8 cellular contexts compared by ENCODE assay signal in genomic region chr19:21698215-21698614, GRCh38.
DNase-seq lines count a peak whose midpoint lies in the region; ATAC-seq, FAIRE-seq and TF ChIP-seq lines count a peak whose summit lies in the region.

No MANE protein-coding gene starts in this region.

- DNase-seq in ACHN (peak; percentile 4), HFF-Myc (ENCODE audit: extremely low read depth, low read depth) (peak; percentile 1), kidney (no peak), uterus (no peak), SW480 (ENCODE audit: low spot score) (no peak)
- DNase-seq in activated CD8-positive, alpha-beta T cell treated with anti-CD3 and anti-CD28 coated beads for 36 hours = no peak
- DNase-seq in activated CD4-positive, CD25-positive, alpha-beta regulatory T cell treated with anti-CD3 and anti-CD28 coated beads, Interleukin-2, amount 50 U/mL, for 72 hours = no peak

- H3K27me3 ChIP-seq in uterus = no peaks in the 10 kb centered on the region

- intact Hi-C loops in activated CD8-positive, alpha-beta T cell treated with anti-CD3 and anti-CD28 coated beads for 36 hours (cut with micrococcal nuclease) = loop anchor here (2.0 to 5.0 kb wide), 2 partner anchors 216 to 493 kb away; no protein-coding TSS in a partner anchor
- intact Hi-C loops in kidney (cut with DNase I) (no loop called here), uterus (cut with DNase I; ENCODE audit: low total_unique reads) (no loop called here)

- in situ Hi-C loops in ACHN (cut with HindIII; ENCODE audit: low pct_ligation_motif_present, low pct_unique_long_range_greater_than_20kb, low sequenced_read_pairs) = no loop called here

- H3K9me3 ChIP-seq in kidney (ENCODE audit: control insufficient read depth in 1 of 2, low read length in 2 of 2) (no peaks in the 10 kb centered on the region), uterus (no peaks in the 10 kb centered on the region)

- peak; percentile 64 for FAIRE-seq in kidney (lab: Jason Lieb, UNC)

- H3K4me3 Mint-ChIP-seq in activated CD8-positive, alpha-beta T cell treated with anti-CD3 and anti-CD28 coated beads for 36 hours = no peak overlapping the region

- no peaks in the 10 kb centered on the region for H3K36me3 ChIP-seq in kidney (ENCODE audit: control insufficient read depth in 1 of 2, insufficient read depth in 2 of 2, low read length in 2 of 2)
- no peaks in the 10 kb centered on the region for H3K36me3 ChIP-seq in uterus

- peaks cover 0 to 2% of the 10 kb centered on the region in 2 donors for H3K4me1 ChIP-seq in kidney (ENCODE audit: control insufficient read depth in 1 of 2, insufficient read depth in 1 of 2, low read depth in 1 of 2, low read length in 2 of 2)
- H3K4me1 ChIP-seq in uterus = no peaks in the 10 kb centered on the region

- peak; percentile 17 for TF ChIP-seq CTCF in HFF-Myc (IDR thresholded peaks at IDR 0.05; ENCODE audit: low read depth, low read length, missing control alignments)
- peak; percentile 75 for TF ChIP-seq CTCF in activated CD8-positive, alpha-beta T cell treated with anti-CD3 and anti-CD28 coated beads for 36 hours (IDR thresholded peaks at IDR 0.05)
- TF ChIP-seq CTCF in kidney (IDR thresholded peaks at IDR 0.05; ENCODE audit: borderline replicate concordance, extremely low read depth, insufficient read depth) = peak; percentile 55
- TF ChIP-seq CTCF in uterus (IDR thresholded peaks at IDR 0.05) = peak; percentile 54 to 78 (median 66)

- no peak for TF ChIP-seq POLR2A in uterus (IDR thresholded peaks at IDR 0.05)

- POLR2A ChIA-PET in activated CD8-positive, alpha-beta T cell treated with anti-CD3 and anti-CD28 coated beads for 36 hours (lab: Charles Lee) = no interaction called here

- CTCF ChIA-PET in activated CD8-positive, alpha-beta T cell treated with anti-CD3 and anti-CD28 coated beads for 36 hours (lab: Charles Lee) = interaction anchor here (0.8 to 1.5 kb wide), 4 partner anchors 11 to 499 kb away, joined by 3 to 4 read pairs (median 4); partner anchors contain the start of gene ZNF429

- H3K27ac ChIP-seq in kidney (ENCODE audit: low read depth in 2 of 2, low read length in 2 of 2) = no peak overlapping the region
- no peak overlapping the region for H3K27ac ChIP-seq in uterus

- no peak overlapping the region for H3K4me3 ChIP-seq in HFF-Myc (replicated peaks; ENCODE audit: low read depth, low read length)
- no peak overlapping the region for H3K4me3 ChIP-seq in kidney (ENCODE audit: low read length in 2 of 2)
- H3K4me3 ChIP-seq in uterus = no peak overlapping the region

- no peaks in the 10 kb centered on the region for H3K9me3 Mint-ChIP-seq in activated CD8-positive, alpha-beta T cell treated with anti-CD3 and anti-CD28 coated beads for 36 hours

- no peaks in the 10 kb centered on the region for H3K27me3 Mint-ChIP-seq in activated CD8-positive, alpha-beta T cell treated with anti-CD3 and anti-CD28 coated beads for 36 hours

- H3K36me3 Mint-ChIP-seq in activated CD8-positive, alpha-beta T cell treated with anti-CD3 and anti-CD28 coated beads for 36 hours (ENCODE audit: low read depth) = no peaks in the 10 kb centered on the region

- H3K9ac ChIP-seq in kidney (ENCODE audit: low read length in 2 of 2) = no peak overlapping the region

- peak; percentile 61 for ATAC-seq in activated CD8-positive, alpha-beta T cell treated with anti-CD3 and anti-CD28 coated beads for 36 hours
- no peak for ATAC-seq in GM18858 (IDR thresholded peaks at IDR 0.05; ENCODE audit: unreplicated experiment)

- H3K27ac Mint-ChIP-seq in activated CD8-positive, alpha-beta T cell treated with anti-CD3 and anti-CD28 coated beads for 36 hours = no peak overlapping the region

- H3K4me1 Mint-ChIP-seq in activated CD8-positive, alpha-beta T cell treated with anti-CD3 and anti-CD28 coated beads for 36 hours (ENCODE audit: low read depth) = no peaks in the 10 kb centered on the region

Comparison
In these comparisons a context has a peak if more than half of its experiments do, and no peak if none do; other contexts are left out.
1. DNase-seq: peak in ACHN (single experiment) and HFF-Myc (single experiment); none in activated CD8-positive, alpha-beta T cell treated with anti-CD3 and anti-CD28 coated beads for 36 hours (single experiment), kidney (single experiment), uterus (0 of 2), SW480 (single experiment) and activated CD4-positive, CD25-positive, alpha-beta regulatory T cell treated with anti-CD3 and anti-CD28 coated beads, Interleukin-2, amount 50 U/mL, for 72 hours (single experiment).
2. CTCF ChIP-seq: peak in every context shown above with its lines; median percentile 75 in activated CD8-positive, alpha-beta T cell treated with anti-CD3 and anti-CD28 coated beads for 36 hours; 66 in uterus; 55 in kidney; 17 in HFF-Myc.